22 cellular contexts compared by ENCODE assay signal in the genomic region with DNA sequence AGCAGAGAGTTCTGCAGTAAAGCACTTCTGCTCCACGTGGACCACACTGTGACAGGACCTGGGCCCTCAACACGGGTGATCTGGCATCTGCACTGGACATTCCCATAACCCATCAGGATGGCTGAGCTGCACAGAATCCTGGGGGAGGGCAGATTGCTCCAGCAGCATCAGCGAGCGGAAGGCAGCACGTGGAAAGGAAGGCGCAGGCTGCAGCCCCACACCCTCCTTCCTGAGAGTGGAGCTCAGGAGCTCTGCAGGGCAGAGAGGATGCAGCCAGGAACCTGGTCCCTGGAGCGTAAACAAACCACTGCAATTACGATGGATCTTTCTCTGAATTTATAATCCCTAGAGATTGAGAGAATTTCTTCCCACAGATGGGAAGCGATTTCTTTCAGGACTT. TPM values are rescaled to one million over a fixed set of nuclear protein-coding genes. Genes with fewer than 3 reads are reported as not detected.
A peak's percentile ranks its signal among the peaks of the same experiment; 100 is the strongest.
DNase-seq lines count a peak whose midpoint lies in the region; ATAC-seq and TF ChIP-seq lines count a peak whose summit lies in the region.
"Had no signal": no experiment of that assay in that cellular context is flagged by ENCODE, and none has a peak within 500 bp of the region (broad histone marks: within the 10 kb centered on the region; RNA-seq: fewer than 3 reads in every experiment).

No MANE protein-coding gene starts in this region.

- H3K36me3 ChIP-seq in left ventricle myocardium inferior: peaks cover 67% of the 10 kb centered on the region
- peaks cover 0 to 19% of the 10 kb centered on the region in 2 donors for H3K36me3 ChIP-seq in gastrocnemius medialis
- H3K36me3 ChIP-seq in neuronal stem cell (replicated peaks in 1 of 2; ENCODE audit: control insufficient read depth in 2 of 2, insufficient read depth in 2 of 2, low read length in 2 of 2): peaks cover 50 to 92% of the 10 kb centered on the region in 2 donors

- in situ Hi-C loops in gastrocnemius medialis (cut with MboI; ENCODE audit: low sequenced_read_pairs in 4 of 4): no loop called here
- in situ Hi-C loops in GM13977 (cut with MboI; ENCODE audit: low pct_unique_long_range_greater_than_20kb, low sequenced_read_pairs, unreplicated experiment): no loop called here

- no peak overlapping the region for H2AFZ ChIP-seq in neuronal stem cell (ENCODE audit: low read length)

- H3K27me3 ChIP-seq in left ventricle myocardium inferior (ENCODE audit: low read depth) (no peaks in the 10 kb centered on the region), gastrocnemius medialis (no peaks in the 10 kb centered on the region), neuronal stem cell (ENCODE audit: control insufficient read depth in 3 of 3, insufficient read depth in 3 of 3, low read depth in 1 of 3, low read length in 3 of 3) (no peaks in the 10 kb centered on the region)

- intact Hi-C loops in left ventricle myocardium inferior (cut with micrococcal nuclease): loop anchor here (10.0 kb wide), 1 partner anchor 422 kb away; no protein-coding TSS in a partner anchor
- intact Hi-C loops in Right ventricle myocardium inferior (cut with DNase I): loop anchor here (5.0 kb wide), 1 partner anchor 49 kb away; no protein-coding TSS in a partner anchor
- intact Hi-C loops in gastrocnemius medialis (cut with DNase I; ENCODE audit: low total_unique reads): no loop called here

- H3K9ac ChIP-seq in neuronal stem cell (ENCODE audit: low read depth, low read length, poor library complexity): no peak overlapping the region
- H3K9ac ChIP-seq: SK-N-SH had no signal

- H3K27me3 Mint-ChIP-seq in T-helper 17 cell: no peaks in the 10 kb centered on the region
- H3K27me3 Mint-ChIP-seq: CD4-positive, alpha-beta T cell had no signal

- no peak for ATAC-seq in Right ventricle myocardium inferior
- no peak for ATAC-seq in T-helper 17 cell
- no peak for ATAC-seq in gastrocnemius medialis
- no peak for ATAC-seq in GM21723 (IDR thresholded peaks at IDR 0.05; ENCODE audit: unreplicated experiment)

- no peak overlapping the region for H2BK5ac ChIP-seq in neuronal stem cell (ENCODE audit: low read length)

- no peak overlapping the region for H3K4me3 Mint-ChIP-seq in T-helper 17 cell
- H3K4me3 Mint-ChIP-seq: CD4-positive, alpha-beta T cell; H9 had no signal

- H2AK5ac ChIP-seq in neuronal stem cell (ENCODE audit: low read depth, low read length): no peak overlapping the region

- peaks cover 14% of the 10 kb centered on the region for H3K36me3 Mint-ChIP-seq in T-helper 17 cell (ENCODE audit: low read depth)

- H3K79me1 ChIP-seq in neuronal stem cell (ENCODE audit: low read depth, low read length): no peaks in the 10 kb centered on the region

- H4K8ac ChIP-seq in neuronal stem cell (ENCODE audit: low read depth, low read length): no peak overlapping the region

- TF ChIP-seq CTCF in left ventricle myocardium inferior (IDR thresholded peaks at IDR 0.05; ENCODE audit: borderline replicate concordance): no peak
- TF ChIP-seq CTCF in gastrocnemius medialis (IDR thresholded peaks at IDR 0.05 in 4 of 5, conservative IDR thresholded peaks at IDR 0.05 in 1 of 5): no peak
- no peak for TF ChIP-seq CTCF in GM13977 (IDR thresholded peaks at IDR 0.05; ENCODE audit: extremely low read depth, insufficient read depth, missing control alignments)

- no peak for TF ChIP-seq POLR2A in gastrocnemius medialis (IDR thresholded peaks at IDR 0.05)

- H3K18ac ChIP-seq in neuronal stem cell (ENCODE audit: low read length): no peak overlapping the region

- H3K14ac ChIP-seq in neuronal stem cell (ENCODE audit: low read length): no peak overlapping the region

- H4K91ac ChIP-seq in neuronal stem cell (ENCODE audit: low read depth, low read length, poor library complexity): no peak overlapping the region

- H3K4me3 ChIP-seq in left ventricle myocardium inferior (no peak overlapping the region), gastrocnemius medialis (no peak overlapping the region), neuronal stem cell (ENCODE audit: low read length in 2 of 2) (peak overlapping the region in 1 of 2 donors; percentile 54)

- no peak overlapping the region for H3K4me2 ChIP-seq in neuronal stem cell (ENCODE audit: insufficient read depth, low read length, poor library complexity, severe bottlenecking)
- H3K4me2 ChIP-seq: SK-N-SH had no signal

- no peak overlapping the region for H3K23ac ChIP-seq in neuronal stem cell (ENCODE audit: low read depth, low read length, poor library complexity)

- no CpG with 5 or more reads among the region's 9 CpGs for WGBS in neuronal stem cell (ENCODE audit: extremely low coverage in 2 of 2, insufficient read length in 2 of 2, insufficient replicate concordance in 1 of 2), 2 donors

- no peak overlapping the region for H2BK120ac ChIP-seq in neuronal stem cell (ENCODE audit: low read depth, low read length)

- DNase-seq in left ventricle myocardium inferior (no peak), Right ventricle myocardium inferior (ENCODE audit: missing footprints) (no peak), T-helper 17 cell (no peak), lung microvascular endothelial cell (ENCODE audit: low read depth in 2 of 2) (peak; percentile 33 to 53), gastrocnemius medialis (no peak), GM13977 (ENCODE audit: low spot score) (no peak), neuronal stem cell (ENCODE audit: low spot score) (no peak)
- DNase-seq: CD4-positive, alpha-beta T cell; DMS53; H9; IMR-90; Karpas-422; NCI-H1092; NCI-H2081; NCI-H510A; NCI-H748 treated with DMSO at 0.1 percent for 48 hours; SHP77 treated with DMSO at 0.1 percent for 48 hours; SK-N-SH had no signal

- H3K27ac Mint-ChIP-seq in T-helper 17 cell: peak overlapping the region; percentile 39
- H3K27ac Mint-ChIP-seq: CD4-positive, alpha-beta T cell had no signal

- no peak overlapping the region for H2BK15ac ChIP-seq in neuronal stem cell (ENCODE audit: low read length)

- peaks cover 23% of the 10 kb centered on the region for H3K4me1 Mint-ChIP-seq in T-helper 17 cell

- peak overlapping the region; percentile 51 for H3K27ac ChIP-seq in left ventricle myocardium inferior (replicated peaks)
- peak overlapping the region in 3 of 4 donors; percentile 53 to 82 (median 60) for H3K27ac ChIP-seq in gastrocnemius medialis
- H3K27ac ChIP-seq in neuronal stem cell (replicated peaks; ENCODE audit: low read length): no peak overlapping the region

- H3K9me3 ChIP-seq in left ventricle myocardium inferior (replicated peaks): no peaks in the 10 kb centered on the region
- no peaks in the 10 kb centered on the region for H3K9me3 ChIP-seq in T-helper 17 cell (ENCODE audit: control insufficient read depth, low read length, poor library complexity, severe bottlenecking)
- H3K9me3 ChIP-seq in gastrocnemius medialis: no peaks in the 10 kb centered on the region
- H3K9me3 ChIP-seq in neuronal stem cell (replicated peaks in 1 of 2; ENCODE audit: control insufficient read depth in 2 of 2, insufficient read depth in 1 of 2, low read depth in 1 of 2, low read length in 2 of 2): no peaks in the 10 kb centered on the region
- H3K9me3 ChIP-seq: SK-N-SH had no signal

- no peak overlapping the region for H2BK12ac ChIP-seq in neuronal stem cell (ENCODE audit: low read length)

- H3K4ac ChIP-seq in neuronal stem cell (ENCODE audit: low read length): no peak overlapping the region

- H3K4me1 ChIP-seq in left ventricle myocardium inferior: peaks cover 58% of the 10 kb centered on the region
- peaks cover 52 to 59% of the 10 kb centered on the region in 2 donors for H3K4me1 ChIP-seq in gastrocnemius medialis
- peaks cover 0 to 3% of the 10 kb centered on the region in 2 donors for H3K4me1 ChIP-seq in neuronal stem cell (ENCODE audit: control insufficient read depth in 2 of 2, insufficient read depth in 1 of 2, low read depth in 1 of 2, low read length in 2 of 2)

RNA-seq across cellular contexts. Expression of gene EMILIN3, which starts 39.7 kb away (rescaled TPM):
- total RNA-seq in left ventricle myocardium inferior: 4.2 TPM
- total RNA-seq in Right ventricle myocardium inferior: 6.6 TPM
- not detected for total RNA-seq in T-helper 17 cell
- total RNA-seq in lung microvascular endothelial cell: under 0.01 TPM in 1 of 2 replicates, not detected in the other
- under 1 TPM in 3 of 4 donors, not detected in 1; 0.20 to 0.33 (median 0.20) TPM for total RNA-seq in gastrocnemius medialis
- 5.3 TPM for polyA plus RNA-seq in neuronal stem cell (2013, experiment 1 of 2)
- polyA plus RNA-seq in neuronal stem cell (2013, experiment 2 of 2): 5.2 TPM
- total RNA-seq: HT-29, MCF 10A, OCI-LY7 had no signal

Comparison
In these comparisons a context has a peak if more than half of its experiments do, and no peak if none do; other contexts are left out.
1. DNase-seq: peak in lung microvascular endothelial cell (2 of 2); none in left ventricle myocardium inferior (single experiment), Right ventricle myocardium inferior (single experiment), T-helper 17 cell (0 of 3), gastrocnemius medialis (0 of 2), GM13977 (single experiment) and neuronal stem cell (single experiment).